Comparison of ENCODE assay signal across 9 cellular contexts in the genomic region with DNA sequence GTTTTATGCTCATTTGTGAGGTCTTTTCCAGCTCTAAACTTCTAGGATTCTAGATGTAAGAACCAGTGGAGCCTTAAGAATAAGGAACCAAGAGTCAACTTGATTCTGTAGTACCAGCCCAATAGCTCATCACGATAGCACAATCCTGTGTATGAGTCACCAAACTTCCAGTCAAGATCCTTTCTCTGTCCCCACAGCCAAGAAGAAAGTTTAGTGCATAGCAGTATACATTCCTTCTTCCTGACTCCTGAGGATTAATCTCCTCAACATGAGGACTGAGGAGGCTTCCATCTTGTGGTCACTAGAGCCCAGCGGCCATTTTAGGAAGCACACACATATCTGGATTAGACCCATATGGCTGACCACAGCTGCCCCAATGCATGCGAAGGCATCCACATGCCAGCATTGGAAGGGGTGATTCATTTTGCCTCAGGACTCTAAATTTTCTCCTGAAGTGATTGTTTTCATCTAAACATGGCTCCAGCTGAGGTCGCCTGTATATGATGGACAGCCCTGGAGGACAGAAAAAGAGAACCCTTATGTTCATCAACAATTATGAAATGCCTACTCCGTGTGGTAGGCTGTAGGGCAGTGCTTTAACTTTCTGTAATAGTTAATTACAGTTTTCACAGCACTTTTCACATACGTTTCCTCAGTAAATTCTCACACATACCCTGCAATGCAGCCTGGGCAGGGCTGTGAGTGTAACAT. TPM values are rescaled to one million over a fixed set of nuclear protein-coding genes. Genes with fewer than 3 reads are reported as not detected.
DNase-seq lines count a peak whose midpoint lies in the region; ATAC-seq and TF ChIP-seq lines count a peak whose summit lies in the region.
"Had no signal": no experiment of that assay in that cellular context is flagged by ENCODE, and none has a peak within 500 bp of the region (broad histone marks: within the 10 kb centered on the region; RNA-seq: fewer than 3 reads in every experiment).

No MANE protein-coding gene starts in this region.

- H3K4me2 ChIP-seq in neuronal stem cell (ENCODE audit: insufficient read depth, low read length, poor library complexity, severe bottlenecking), result no peak overlapping the region

- no peak overlapping the region for H2BK15ac ChIP-seq in neuronal stem cell (ENCODE audit: low read length)

- H2BK5ac ChIP-seq in neuronal stem cell (ENCODE audit: low read length), result no peak overlapping the region

- H3K18ac ChIP-seq in neuronal stem cell (ENCODE audit: low read length), result no peak overlapping the region

- H3K23ac ChIP-seq in neuronal stem cell (ENCODE audit: low read depth, low read length, poor library complexity), result no peak overlapping the region

- in situ Hi-C loops in astrocyte of the cerebellum (cut with HindIII; ENCODE audit: low sequenced_read_pairs), result no loop called here

- no peaks in the 10 kb centered on the region for H3K36me3 ChIP-seq in neuronal stem cell (replicated peaks in 1 of 2; ENCODE audit: control insufficient read depth in 2 of 2, insufficient read depth in 2 of 2, low read length in 2 of 2)

- no peaks in the 10 kb centered on the region for H3K9me3 ChIP-seq in neuronal stem cell (replicated peaks in 1 of 2; ENCODE audit: control insufficient read depth in 2 of 2, insufficient read depth in 1 of 2, low read depth in 1 of 2, low read length in 2 of 2)

- no peak overlapping the region for H2BK120ac ChIP-seq in neuronal stem cell (ENCODE audit: low read depth, low read length)

- no peak overlapping the region for H2BK12ac ChIP-seq in neuronal stem cell (ENCODE audit: low read length)

- no peak overlapping the region for H2AK5ac ChIP-seq in neuronal stem cell (ENCODE audit: low read depth, low read length)

- WGBS in neuronal stem cell (ENCODE audit: extremely low coverage in 2 of 2, insufficient read length in 2 of 2, insufficient replicate concordance in 1 of 2), 2 donors, result no CpG with 5 or more reads among the region's 6 CpGs

- H2AFZ ChIP-seq in neuronal stem cell (ENCODE audit: low read length), result peak overlapping the region; percentile 41

- intact Hi-C loops in Right ventricle myocardium superior (cut with DNase I), result loop anchor here (10.0 kb wide), 1 partner anchor 55 kb away; a partner anchor contains a TSS

- no peaks in the 10 kb centered on the region for H3K79me1 ChIP-seq in neuronal stem cell (ENCODE audit: low read depth, low read length)

- no peak overlapping the region for H4K91ac ChIP-seq in neuronal stem cell (ENCODE audit: low read depth, low read length, poor library complexity)

- no peak overlapping the region for H3K4ac ChIP-seq in neuronal stem cell (ENCODE audit: low read length)

- no peak overlapping the region for H3K27ac ChIP-seq in neuronal stem cell (replicated peaks; ENCODE audit: low read length)

- no peak overlapping the region for H3K9ac ChIP-seq in neuronal stem cell (ENCODE audit: low read depth, low read length, poor library complexity)

- no peak overlapping the region for H4K8ac ChIP-seq in neuronal stem cell (ENCODE audit: low read depth, low read length)

- no peak overlapping the region for H3K4me3 ChIP-seq in astrocyte of the cerebellum (ENCODE audit: low read depth, low read length)
- no peak overlapping the region for H3K4me3 ChIP-seq in neuronal stem cell (ENCODE audit: low read length in 2 of 2)

- TF ChIP-seq CTCF in astrocyte of the cerebellum (IDR thresholded peaks at IDR 0.05; ENCODE audit: low read depth, low read length, missing control alignments), result no peak

- no peak overlapping the region for H3K14ac ChIP-seq in neuronal stem cell (ENCODE audit: low read length)

- H3K4me1 ChIP-seq in neuronal stem cell (ENCODE audit: control insufficient read depth in 2 of 2, insufficient read depth in 1 of 2, low read depth in 1 of 2, low read length in 2 of 2), result no peaks in the 10 kb centered on the region

- H3K27me3 ChIP-seq in neuronal stem cell (ENCODE audit: control insufficient read depth in 3 of 3, insufficient read depth in 3 of 3, low read depth in 1 of 3, low read length in 3 of 3), result peaks cover 0 to 3% (median 0%) of the 10 kb centered on the region in 3 experiments

- DNase-seq in astrocyte of the cerebellum (ENCODE audit: low read depth), result peak; percentile 63
- no peak for DNase-seq in neuronal stem cell (ENCODE audit: low spot score)
- no peak for DNase-seq in Right ventricle myocardium superior
- no peak for DNase-seq in SHP77 (lab: John Stamatoyannopoulos, UW)
- DNase-seq in GF-D8 (lab: John Stamatoyannopoulos, UW), result no peak

- ATAC-seq in GM18502 (IDR thresholded peaks at IDR 0.05; ENCODE audit: poor library complexity, unreplicated experiment) (peak; percentile 35), HG03354 (IDR thresholded peaks at IDR 0.05; ENCODE audit: poor library complexity, severe bottlenecking, unreplicated experiment) (peak; percentile 36), HG03135 (IDR thresholded peaks at IDR 0.05; ENCODE audit: unreplicated experiment) (no peak), Right ventricle myocardium superior (ENCODE audit: poor library complexity) (no peak)

RNA-seq across cellular contexts. Expression of a gene that starts 53.5 kb away (rescaled TPM):
- 0.01 TPM for polyA plus RNA-seq in neuronal stem cell (2013, experiment 1 of 2)
- polyA plus RNA-seq in neuronal stem cell (2013, experiment 2 of 2), result not detected
- total RNA-seq in Right ventricle myocardium superior, result 53.1 TPM
- total RNA-seq: NCI-H460 had no signal

Comparison
In these comparisons a context has a peak if more than half of its experiments do, and no peak if none do; other contexts are left out.
1. ATAC-seq: peak in GM18502 (single experiment) and HG03354 (single experiment); none in HG03135 (single experiment) and Right ventricle myocardium superior (single experiment).